20 cellular contexts compared by ENCODE assay signal in genomic region chr18:5282770-5283169, GRCh38.
"Had no signal": no experiment of that assay in that cellular context is flagged by ENCODE, and none has a peak within 500 bp of the region (broad histone marks: within the 10 kb centered on the region; RNA-seq: fewer than 3 reads in every experiment).

No MANE protein-coding gene starts in this region.

- ATAC-seq: foreskin keratinocyte; left colon; left ventricle myocardium superior; natural killer cell treated with Interleukin-12 subunit alpha and Interleukin-12 subunit beta and Interleukin-15 and Interleukin-18, amount 100 ng/mL, for 72 hours; psoas muscle; right lobe of liver; stimulated activated memory B cell treated with anti-CD40 and anti-IgM and Interleukin-4, amounts not matched to agents 10 μg/mL and 1 μg/mL and 100 μg/mL, for 72 hours had no signal

- H3K36me3 ChIP-seq: right lobe of liver had no signal

- H3K27me3 Mint-ChIP-seq: stimulated activated memory B cell treated with anti-CD40 and anti-IgM and Interleukin-4, amounts not matched to agents 10 μg/mL and 1 μg/mL and 100 μg/mL, for 72 hours had no signal

- H3K4me1 ChIP-seq: foreskin keratinocyte, right lobe of liver had no signal

- H3K27me3 ChIP-seq: foreskin keratinocyte, right lobe of liver had no signal

- H3K27ac Mint-ChIP-seq: endodermal cell; natural killer cell treated with Interleukin-12 subunit alpha and Interleukin-12 subunit beta and Interleukin-15 and Interleukin-18, amount 100 ng/mL, for 72 hours; stimulated activated memory B cell treated with anti-CD40 and anti-IgM and Interleukin-4, amounts not matched to agents 10 μg/mL and 1 μg/mL and 100 μg/mL, for 72 hours had no signal

- DNase-seq: effector CD4-positive, alpha-beta T cell; endodermal cell; erythroblast; foreskin keratinocyte; immature natural killer cell; left colon; left ventricle myocardium superior; mesenchymal stem cell; midbrain; psoas muscle; retina; right lobe of liver; stimulated activated CD4-positive, alpha-beta T cell treated with anti-CD3 and anti-CD28 coated beads, Interleukin-4, amount 100 ng/mL, for 1 hour; stimulated activated CD8-positive, alpha-beta memory T cell treated with anti-CD3 and anti-CD28 coated beads, Interleukin-4, amount 100 ng/mL, for 48 hours; trophoblast cell had no signal

- FAIRE-seq: endothelial cell of umbilical vein had no signal

- H3K27ac ChIP-seq: coronary artery, foreskin keratinocyte, psoas muscle, right lobe of liver had no signal

- H3K9me3 Mint-ChIP-seq: natural killer cell treated with Interleukin-12 subunit alpha and Interleukin-12 subunit beta and Interleukin-15 and Interleukin-18, amount 100 ng/mL, for 72 hours had no signal

- H3K4me3 Mint-ChIP-seq: endodermal cell; immature natural killer cell; natural killer cell treated with Interleukin-12 subunit alpha and Interleukin-12 subunit beta and Interleukin-15 and Interleukin-18, amount 100 ng/mL, for 72 hours; stimulated activated memory B cell treated with anti-CD40 and anti-IgM and Interleukin-4, amounts not matched to agents 10 μg/mL and 1 μg/mL and 100 μg/mL, for 72 hours had no signal

- H3K4me3 ChIP-seq: coronary artery, lung, psoas muscle, right lobe of liver had no signal

- H3K9me3 ChIP-seq: right lobe of liver had no signal
